In genomic region chr7:87094322-87094721, GRCh38 we compare ENCODE assay signal across 24 cellular contexts.
"Had no signal": no experiment of that assay in that cellular context is flagged by ENCODE, and none has a peak within 500 bp of the region (broad histone marks: within the 10 kb centered on the region; RNA-seq: fewer than 3 reads in every experiment).

No MANE protein-coding gene starts in this region.

- H3K9me3 Mint-ChIP-seq: dendritic cell treated with granulocyte-macrophage colony-stimulating factor and Interleukin-4, amounts not matched to agents 40 ng/mL and 50 ng/mL, for 4 days; effector memory CD8-positive, alpha-beta T cell had no signal

- H3K36me3 ChIP-seq: colonic mucosa, esophagus muscularis mucosa, esophagus squamous epithelium, gastrocnemius medialis, gastroesophageal sphincter, heart left ventricle, heart right ventricle had no signal

- H3K27ac Mint-ChIP-seq: dendritic cell treated with granulocyte-macrophage colony-stimulating factor and Interleukin-4, amounts not matched to agents 40 ng/mL and 50 ng/mL, for 4 days; effector memory CD8-positive, alpha-beta T cell had no signal

- H3K4me1 ChIP-seq: colonic mucosa, esophagus muscularis mucosa, esophagus squamous epithelium, foreskin keratinocyte, gastrocnemius medialis, gastroesophageal sphincter, heart left ventricle, heart right ventricle had no signal

- H3K27me3 ChIP-seq: colonic mucosa, dorsolateral prefrontal cortex, esophagus muscularis mucosa, esophagus squamous epithelium, gastrocnemius medialis, gastroesophageal sphincter, heart left ventricle, heart right ventricle had no signal

- H3K4me3 Mint-ChIP-seq: dendritic cell treated with granulocyte-macrophage colony-stimulating factor and Interleukin-4, amounts not matched to agents 40 ng/mL and 50 ng/mL, for 4 days; effector memory CD8-positive, alpha-beta T cell had no signal

- H3K27me3 Mint-ChIP-seq: dendritic cell treated with granulocyte-macrophage colony-stimulating factor and Interleukin-4, amounts not matched to agents 40 ng/mL and 50 ng/mL, for 4 days had no signal

- ATAC-seq: effector memory CD8-positive, alpha-beta T cell; esophagus mucosa; foreskin keratinocyte; gastrocnemius medialis; gastroesophageal sphincter; heart left ventricle; heart right ventricle had no signal

- DNase-seq: colonic mucosa; cortex of kidney; dermis blood vessel endothelial cell; dorsolateral prefrontal cortex; effector CD4-positive, alpha-beta T cell; effector CD8-positive, alpha-beta T cell; effector memory CD4-positive, alpha-beta T cell; effector memory CD8-positive, alpha-beta T cell; erythroblast; esophagus squamous epithelium; foreskin fibroblast; foreskin keratinocyte; foreskin melanocyte; gastrocnemius medialis; glutamatergic neuron; head of caudate nucleus; heart left ventricle; heart right ventricle had no signal

- H3K27ac ChIP-seq: colonic mucosa, coronary artery, dorsolateral prefrontal cortex, epithelial cell of prostate, esophagus muscularis mucosa, esophagus squamous epithelium, foreskin keratinocyte, gastrocnemius medialis, gastroesophageal sphincter, heart left ventricle, heart right ventricle had no signal

- H3K4me3 ChIP-seq: colonic mucosa, coronary artery, dorsolateral prefrontal cortex, esophagus muscularis mucosa, esophagus squamous epithelium, gastrocnemius medialis, gastroesophageal sphincter, heart left ventricle, heart right ventricle had no signal

- H3K9me3 ChIP-seq: colonic mucosa, esophagus muscularis mucosa, esophagus squamous epithelium, gastrocnemius medialis, gastroesophageal sphincter had no signal
